18 cellular contexts compared by ENCODE assay signal in genomic region chr20:38052870-38053269, GRCh38.
"Had no signal": no experiment of that assay in that cellular context is flagged by ENCODE, and none has a peak within 500 bp of the region (broad histone marks: within the 10 kb centered on the region; RNA-seq: fewer than 3 reads in every experiment).

No MANE protein-coding gene starts in this region.

- H3K27me3 ChIP-seq: heart left ventricle, SJSA1, transverse colon had no signal

- ATAC-seq: activated CD8-positive, alpha-beta memory T cell treated with anti-CD3 and anti-CD28 coated beads, Interleukin-2, amount 10 ng/mL, durations not matched to agents 7 days and 5 days; heart left ventricle had no signal

- H3K4me3 Mint-ChIP-seq: activated CD8-positive, alpha-beta memory T cell treated with anti-CD3 and anti-CD28 coated beads, Interleukin-2, amount 10 ng/mL, durations not matched to agents 7 days and 5 days; activated naive CD8-positive, alpha-beta T cell treated with anti-CD3 and anti-CD28 coated beads, Interleukin-2, amount 10 ng/mL, durations not matched to agents 7 days and 5 days; dendritic cell treated with granulocyte-macrophage colony-stimulating factor and Interleukin-4, amounts not matched to agents 40 ng/mL and 50 ng/mL, for 4 days; immature natural killer cell had no signal

- H3K9ac ChIP-seq: parathyroid adenoma had no signal

- H3K4me3 ChIP-seq: heart left ventricle, lower lobe of right lung, SJSA1, transverse colon had no signal

- H3K27me3 Mint-ChIP-seq: activated CD8-positive, alpha-beta memory T cell treated with anti-CD3 and anti-CD28 coated beads, Interleukin-2, amount 10 ng/mL, durations not matched to agents 7 days and 5 days; activated naive CD8-positive, alpha-beta T cell treated with anti-CD3 and anti-CD28 coated beads, Interleukin-2, amount 10 ng/mL, durations not matched to agents 7 days and 5 days; dendritic cell treated with granulocyte-macrophage colony-stimulating factor and Interleukin-4, amounts not matched to agents 40 ng/mL and 50 ng/mL, for 4 days had no signal

- H3K27ac Mint-ChIP-seq: activated CD8-positive, alpha-beta memory T cell treated with anti-CD3 and anti-CD28 coated beads, Interleukin-2, amount 10 ng/mL, durations not matched to agents 7 days and 5 days; activated naive CD8-positive, alpha-beta T cell treated with anti-CD3 and anti-CD28 coated beads, Interleukin-2, amount 10 ng/mL, durations not matched to agents 7 days and 5 days; dendritic cell treated with granulocyte-macrophage colony-stimulating factor and Interleukin-4, amounts not matched to agents 40 ng/mL and 50 ng/mL, for 4 days had no signal

- DNase-seq: activated CD4-positive, CD25-positive, alpha-beta regulatory T cell; activated CD8-positive, alpha-beta memory T cell treated with anti-CD3 and anti-CD28 coated beads, Interleukin-2, amount 10 ng/mL, durations not matched to agents 7 days and 5 days; activated gamma-delta T cell; activated naive CD8-positive, alpha-beta T cell treated with anti-CD3 and anti-CD28 coated beads, Interleukin-2, amount 10 ng/mL, durations not matched to agents 7 days and 5 days; activated T-cell treated with anti-CD3 and anti-CD28 coated beads, Interleukin-2, amount 50 U/mL, for 1 hour; anterior cingulate cortex; effector memory CD4-positive, alpha-beta T cell; heart left ventricle; immature natural killer cell; lower lobe of right lung; retina; stimulated activated CD4-positive, alpha-beta T cell treated with anti-CD3 and anti-CD28 coated beads, Interleukin-2, amount 100 ng/mL, for 48 hours; stimulated activated naive CD4-positive, alpha-beta T cell; transverse colon had no signal

- H3K27ac ChIP-seq: epithelial cell of prostate, heart left ventricle, lower lobe of right lung, parathyroid adenoma, SJSA1, transverse colon had no signal

- H3K9me3 Mint-ChIP-seq: activated naive CD8-positive, alpha-beta T cell treated with anti-CD3 and anti-CD28 coated beads, Interleukin-2, amount 10 ng/mL, durations not matched to agents 7 days and 5 days; dendritic cell treated with granulocyte-macrophage colony-stimulating factor and Interleukin-4, amounts not matched to agents 40 ng/mL and 50 ng/mL, for 4 days; immature natural killer cell had no signal
